In the genomic region with DNA sequence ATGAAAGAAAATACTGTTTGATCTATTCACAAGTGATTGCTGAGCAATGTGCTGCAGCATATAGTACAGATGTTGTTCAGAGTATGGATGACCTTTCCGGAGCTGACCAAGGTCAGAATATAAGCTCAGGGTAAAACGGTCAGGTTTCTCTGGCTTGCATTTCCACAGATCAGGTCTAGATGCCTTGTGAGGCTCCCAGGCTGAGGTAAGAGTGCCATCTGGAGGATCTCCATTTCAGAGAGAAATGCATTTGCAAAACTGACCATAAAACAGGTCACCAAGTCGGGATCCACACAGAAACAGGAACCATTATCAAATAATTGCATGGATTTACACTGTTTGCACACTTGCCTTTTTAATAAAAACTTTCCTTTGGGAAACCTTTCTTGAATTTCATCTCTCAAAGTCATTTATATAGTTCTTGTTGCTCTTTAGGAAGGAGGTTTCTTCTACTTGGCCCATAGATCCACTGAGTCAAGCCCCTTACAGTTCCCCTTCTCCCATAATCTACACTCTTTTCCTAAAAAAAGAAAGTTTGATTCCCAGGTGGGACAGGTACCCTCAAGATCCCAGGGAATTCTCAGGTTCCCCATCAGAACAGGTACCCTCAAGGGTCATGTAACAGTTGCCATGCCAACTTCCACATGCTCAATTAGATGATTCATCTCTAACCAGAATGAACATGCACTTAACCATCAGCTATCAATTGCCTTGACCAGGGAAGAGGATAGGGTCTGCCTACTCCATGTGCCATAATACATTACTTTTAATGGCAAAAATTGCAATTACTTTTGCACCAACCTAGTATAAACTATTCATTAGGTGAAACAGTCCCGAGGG, we compare ENCODE assay signal across 9 cellular contexts. TPM values are rescaled to one million over a fixed set of nuclear protein-coding genes. Genes with fewer than 3 reads are reported as not detected.
DNase-seq lines count a peak whose midpoint lies in the region; ATAC-seq and FAIRE-seq lines count a peak whose summit lies in the region.
"Had no signal": no experiment of that assay in that cellular context is flagged by ENCODE, and none has a peak within 500 bp of the region (broad histone marks: within the 10 kb centered on the region; RNA-seq: fewer than 3 reads in every experiment).

No MANE protein-coding gene starts in this region.

- H3K9me3 ChIP-seq in right cardiac atrium (ENCODE audit: control insufficient read depth, low read length) (no peaks in the 10 kb centered on the region), small intestine (ENCODE audit: control insufficient read depth, low read depth) (no peaks in the 10 kb centered on the region)

- peaks cover 7 to 9% of the 10 kb centered on the region in 2 donors for H3K36me3 ChIP-seq in small intestine (ENCODE audit: control insufficient read depth in 2 of 2, insufficient read depth in 2 of 2, low read length in 2 of 2)

- no peak overlapping the region for H3K27ac ChIP-seq in right cardiac atrium (ENCODE audit: low read length)
- no peak overlapping the region for H3K27ac ChIP-seq in small intestine (ENCODE audit: low read depth in 1 of 2, low read length in 1 of 2)
- H3K27ac ChIP-seq: skin epidermis had no signal

- DNase-seq in GM04504 (ENCODE audit: low read depth) (peak; percentile 29), NCI-H146 treated with DMSO at 0.1 percent for 48 hours (lab: John Stamatoyannopoulos, UW; ENCODE audit: unreplicated experiment) (peak; percentile 29), amniotic epithelial cell (ENCODE audit: low read depth) (peak; percentile 74), right cardiac atrium (no peak), small intestine (peak; percentile 63), OCI-M2 (lab: John Stamatoyannopoulos, UW; ENCODE audit: unreplicated experiment) (no peak), GM19240 (ENCODE audit: insufficient read length, low spot score) (no peak)

- H3K4me1 ChIP-seq in right cardiac atrium (ENCODE audit: control insufficient read depth, insufficient read depth, low read length) (no peaks in the 10 kb centered on the region), small intestine (ENCODE audit: control insufficient read depth in 2 of 2, insufficient read depth in 1 of 2, low read depth in 1 of 2, low read length in 1 of 2) (no peaks in the 10 kb centered on the region)

- WGBS in right cardiac atrium = 39% methylated on average over 4 of the region's 4 CpGs
- WGBS in small intestine, 3 donors = 30 to 52% (median 34%) methylated on average over 4 of the region's 4 CpGs

- H3K27me3 ChIP-seq in right cardiac atrium (ENCODE audit: control insufficient read depth, insufficient read depth) (no peaks in the 10 kb centered on the region), small intestine (ENCODE audit: control insufficient read depth in 2 of 2, insufficient read depth in 2 of 2, low read length in 2 of 2) (no peaks in the 10 kb centered on the region)

- H3K4me3 ChIP-seq in right cardiac atrium (ENCODE audit: low read length) (no peak overlapping the region), small intestine (ENCODE audit: low read depth in 1 of 2, low read length in 2 of 2) (no peak overlapping the region)
- H3K4me3 ChIP-seq: skin epidermis had no signal

- peak; percentile 60 to 71 for ATAC-seq in right cardiac atrium
- ATAC-seq in HG02588 (IDR thresholded peaks at IDR 0.05; ENCODE audit: unreplicated experiment) = no peak

- FAIRE-seq in small intestine (lab: Jason Lieb, UNC) = no peak

- intact Hi-C loops in right cardiac atrium (cut with DNase I) = loop anchor here (5.0 kb wide), 2 partner anchors 194 to 424 kb away; no protein-coding TSS in a partner anchor

RNA-seq across cellular contexts. Expression of gene TMPRSS5, which starts 25.0 kb away (rescaled TPM):
- total RNA-seq in right cardiac atrium = under 1 TPM; 0.17 to 0.65 (median 0.39) TPM
- 1.6 TPM for polyA plus RNA-seq in right cardiac atrium
- 1 to 10 TPM in 1 of 3 donors, under 1 TPM in 2; 0.39 to 1.1 (median 0.45) TPM for polyA plus RNA-seq in small intestine

RNA-seq across cellular contexts. Expression of gene ZW10, which starts 42.4 kb away (rescaled TPM):
- 10 to 100 TPM in 1 of 4 donors, 1 to 10 TPM in 3; 9.1 to 10.2 (median 9.5) TPM for total RNA-seq in right cardiac atrium
- 4.2 TPM for polyA plus RNA-seq in right cardiac atrium
- polyA plus RNA-seq in small intestine = 1 to 10 TPM; 6.2 to 9.9 (median 7.6) TPM

RNA-seq across cellular contexts. Expression of gene CLDN25, which starts 48.5 kb away (rescaled TPM):
- not detected for total RNA-seq in right cardiac atrium
- polyA plus RNA-seq in right cardiac atrium (not detected), small intestine (not detected)

Comparison
In these comparisons a context has a peak if more than half of its experiments do, and no peak if none do; other contexts are left out.
1. DNase-seq: peak in GM04504 (single experiment), NCI-H146 treated with DMSO at 0.1 percent for 48 hours (single experiment), amniotic epithelial cell (single experiment) and small intestine (single experiment); none in right cardiac atrium (0 of 3), OCI-M2 (single experiment) and GM19240 (single experiment).